8 cellular contexts compared by ENCODE assay signal in genomic region chr6:117840541-117840983, GRCh38.
DNase-seq lines count a peak whose midpoint lies in the region; ATAC-seq and TF ChIP-seq lines count a peak whose summit lies in the region.

No MANE protein-coding gene starts in this region.

- no peak overlapping the region for H3K4me3 Mint-ChIP-seq in nephron

- H3K4me1 Mint-ChIP-seq in nephron: no peaks in the 10 kb centered on the region

- H3K27ac Mint-ChIP-seq in nephron: no peak overlapping the region

- peak; percentile 68 for TF ChIP-seq CTCF in VCaP (conservative IDR thresholded peaks at IDR 0.05)
- TF ChIP-seq CTCF in nephron (IDR thresholded peaks at IDR 0.05; ENCODE audit: unreplicated experiment in 3 of 3): peak; percentile 46 to 57 (median 48)

- H3K9me3 Mint-ChIP-seq in nephron: peaks cover 4% of the 10 kb centered on the region

- H3K36me3 Mint-ChIP-seq in nephron (ENCODE audit: low read depth): no peaks in the 10 kb centered on the region

- H3K27ac ChIP-seq in VCaP: no peak overlapping the region

- DNase-seq in NCI-H1105 treated with DMSO at 0.1 percent for 48 hours (lab: John Stamatoyannopoulos, UW): peak; percentile 77
- DNase-seq in activated effector memory CD4-positive, alpha-beta T cell treated with Interleukin-2 at 50 U/mL for 16 hours: no peak
- DNase-seq in activated naive CD4-positive, alpha-beta T cell treated with anti-CD3 and anti-CD28 coated beads, Interleukin-2, amount 50 U/mL, for 16 hours: no peak
- no peak for DNase-seq in occipital lobe (lab: John Stamatoyannopoulos, UW)
- DNase-seq in activated CD4-positive, CD25-positive, alpha-beta regulatory T cell treated with anti-CD3 and anti-CD28 coated beads, Interleukin-2, amount 50 U/mL, for 72 hours: no peak

- no peaks in the 10 kb centered on the region for H3K27me3 Mint-ChIP-seq in nephron (ENCODE audit: low read depth)

- peak; percentile 55 for ATAC-seq in GM18909 (IDR thresholded peaks at IDR 0.05; ENCODE audit: poor library complexity, unreplicated experiment)
